Comparison of ENCODE assay signal across 1 cellular context in the genomic region with DNA sequence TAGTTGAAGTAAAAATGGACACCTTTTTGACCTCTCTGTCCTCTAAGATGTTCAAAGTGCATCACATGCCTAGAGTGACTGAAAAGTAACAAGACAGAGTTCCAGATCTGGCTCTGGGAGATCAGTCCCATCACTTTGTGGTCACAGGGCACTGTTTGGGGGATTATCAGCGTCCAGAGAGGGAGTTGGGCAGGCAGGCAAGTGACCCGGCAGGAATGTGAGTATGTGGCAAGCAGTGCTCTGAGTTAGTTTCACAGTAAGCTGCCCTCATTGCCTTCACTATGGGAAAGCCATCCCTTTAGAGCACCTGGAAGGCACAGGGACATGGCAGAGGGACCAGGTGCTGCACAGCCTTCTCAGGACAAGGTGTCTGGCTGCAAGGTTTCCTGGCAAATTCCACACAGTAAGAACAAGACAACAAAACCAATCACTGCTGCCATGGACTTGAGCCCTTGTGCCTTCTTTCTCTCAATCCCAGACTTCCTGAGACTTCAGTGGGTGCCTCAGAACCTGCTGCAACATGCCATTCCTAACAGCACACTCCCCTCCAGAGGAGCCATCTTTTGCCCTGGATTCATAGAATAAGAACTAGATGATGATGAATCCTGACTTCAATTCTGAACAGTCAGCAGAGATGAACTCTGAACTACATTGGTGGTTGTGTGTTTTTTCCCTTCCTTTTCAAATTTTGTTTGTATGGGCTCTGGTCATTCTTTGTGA.
TF ChIP-seq lines count a peak whose summit lies in the region.

No MANE protein-coding gene starts in this region.

TF ChIP-seq in H1, 55 proteins besides CTCF, POLR2A, EP300 and RAD21 (continued from another document):
- no peak for TF ChIP-seq ATF3 (IDR thresholded peaks at IDR 0.05; ENCODE audit: insufficient read depth, low read depth, low read length)
- TF ChIP-seq BCL11A (IDR thresholded peaks at IDR 0.05; ENCODE audit: low read depth in 2 of 2, low read length in 2 of 2) = no peak
